Comparison of ENCODE assay signal across 8 cellular contexts in the genomic region with DNA sequence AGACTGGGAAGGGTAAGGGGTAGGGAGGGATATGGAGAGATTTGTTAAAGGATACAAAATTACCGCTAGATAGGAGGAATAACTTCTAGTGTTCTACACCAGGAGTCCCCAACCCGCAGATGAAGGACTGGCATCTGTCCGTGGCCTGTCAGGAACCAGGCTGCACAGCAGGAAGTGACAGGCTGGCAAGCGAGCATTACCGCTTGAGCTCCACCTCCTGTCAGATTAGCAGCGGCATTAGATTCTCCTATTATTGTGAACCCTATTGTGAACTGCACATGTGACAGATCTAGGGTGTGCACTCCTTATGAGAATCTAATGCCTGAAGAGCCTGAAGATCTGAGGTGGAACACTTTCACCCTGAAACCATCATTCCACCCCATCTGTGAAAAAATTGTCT. TPM values are rescaled to one million over a fixed set of nuclear protein-coding genes. Genes with fewer than 3 reads are reported as not detected.
DNase-seq lines count a peak whose midpoint lies in the region; ATAC-seq, FAIRE-seq and TF ChIP-seq lines count a peak whose summit lies in the region.
"Had no signal": no experiment of that assay in that cellular context is flagged by ENCODE, and none has a peak within 500 bp of the region (broad histone marks: within the 10 kb centered on the region; RNA-seq: fewer than 3 reads in every experiment).

No MANE protein-coding gene starts in this region.

- 0% methylated on average over 6 of the region's 6 CpGs for WGBS in HepG2 (ENCODE audit: low lambda C conversion rate)
- 42% methylated on average over 6 of the region's 6 CpGs for WGBS in suprapubic skin

- TF ChIP-seq CTCF in GM12872 (IDR thresholded peaks at IDR 0.05; ENCODE audit: insufficient read depth, low read depth, low read length), result 0 out of 3 replicates have a peak, but pooled peaks have one; percentile 3
- TF ChIP-seq CTCF in HepG2 (CRISPR knock-in tag; IDR thresholded peaks at IDR 0.05), result no peak
- TF ChIP-seq CTCF in suprapubic skin (IDR thresholded peaks at IDR 0.05), result no peak
- TF ChIP-seq CTCF in upper lobe of right lung (IDR thresholded peaks at IDR 0.05), result no peak

- no TSS peak for BruUV-seq in HepG2 (replicated peaks; lab: Mats Ljungman, UMichigan)

- H3K27ac Mint-ChIP-seq in activated CD4-positive, alpha-beta T cell treated with anti-CD3 and anti-CD28 coated beads, Interleukin-2, amount 10 ng/mL, durations not matched to agents 24 days and 14 days, result no peak overlapping the region

- H3K36me3 Mint-ChIP-seq in activated CD4-positive, alpha-beta T cell treated with anti-CD3 and anti-CD28 coated beads, Interleukin-2, amount 10 ng/mL, durations not matched to agents 24 days and 14 days (ENCODE audit: low read depth), result no peaks in the 10 kb centered on the region

- no peak for TF ChIP-seq RAD21 in HepG2 (CRISPR knock-in tag; IDR thresholded peaks at IDR 0.05)

- H3K9me3 ChIP-seq in MG63 (no peaks in the 10 kb centered on the region), HepG2 (ENCODE audit: low read length) (no peaks in the 10 kb centered on the region), suprapubic skin (no peaks in the 10 kb centered on the region), upper lobe of right lung (no peaks in the 10 kb centered on the region)

- TF ChIP-seq EP300 in HepG2 (IDR thresholded peaks at IDR 0.05; ENCODE audit: low read depth in 2 of 2, low read length in 2 of 2) (no peak), HepG2 (CRISPR knock-in tag; IDR thresholded peaks at IDR 0.05; ENCODE audit: borderline replicate concordance) (no peak), suprapubic skin (IDR thresholded peaks at IDR 0.05) (no peak)

- H3K27ac ChIP-seq in HepG2 (ENCODE audit: extremely low read length, insufficient read depth, low read length) (no peak overlapping the region), suprapubic skin (no peak overlapping the region), upper lobe of right lung (no peak overlapping the region)

- H2AFZ ChIP-seq in HepG2 (ENCODE audit: low read length), result no peak overlapping the region

- H3K4me1 Mint-ChIP-seq in activated CD4-positive, alpha-beta T cell treated with anti-CD3 and anti-CD28 coated beads, Interleukin-2, amount 10 ng/mL, durations not matched to agents 24 days and 14 days, result peaks cover 4% of the 10 kb centered on the region

- intact Hi-C loops in activated CD4-positive, alpha-beta T cell treated with anti-CD3 and anti-CD28 coated beads, Interleukin-2, amount 10 ng/mL, durations not matched to agents 24 days and 14 days (cut with micrococcal nuclease), result no loop called here
- intact Hi-C loops in HepG2 (cut with micrococcal nuclease; ENCODE audit: unreplicated experiment), result loop anchor here (2.0 kb wide), 1 partner anchor 327 kb away; no protein-coding TSS in a partner anchor
- intact Hi-C loops in upper lobe of right lung (cut with DNase I), result no loop called here

- H3K36me3 ChIP-seq in MG63 (no peaks in the 10 kb centered on the region), HepG2 (replicated peaks in 1 of 2; ENCODE audit: control insufficient read depth in 1 of 2, insufficient read depth in 2 of 2, low read length in 2 of 2) (no peaks in the 10 kb centered on the region), suprapubic skin (no peaks in the 10 kb centered on the region), upper lobe of right lung (no peaks in the 10 kb centered on the region)

- H3K9me3 Mint-ChIP-seq in activated CD4-positive, alpha-beta T cell treated with anti-CD3 and anti-CD28 coated beads, Interleukin-2, amount 10 ng/mL, durations not matched to agents 24 days and 14 days, result no peaks in the 10 kb centered on the region

- H3K27me3 ChIP-seq in MG63, result 0 out of 2 replicates have a peak, but pooled peaks cover 2% of the 10 kb centered on the region
- no peaks in the 10 kb centered on the region for H3K27me3 ChIP-seq in HepG2 (ENCODE audit: control insufficient read depth in 1 of 2, insufficient read depth in 2 of 2, low read length in 2 of 2)
- no peaks in the 10 kb centered on the region for H3K27me3 ChIP-seq in suprapubic skin
- no peaks in the 10 kb centered on the region for H3K27me3 ChIP-seq in upper lobe of right lung

- H3K4me1 ChIP-seq in HepG2 (ENCODE audit: insufficient read depth, low read length) (no peaks in the 10 kb centered on the region), suprapubic skin (no peaks in the 10 kb centered on the region), upper lobe of right lung (no peaks in the 10 kb centered on the region)

- FAIRE-seq in HepG2 (lab: Jason Lieb, UNC), result no peak

- DNase-seq in MG63 (peak; percentile 1), HepG2 (ENCODE audit: low spot score) (no peak), suprapubic skin (ENCODE audit: low spot score in 2 of 2) (no peak), upper lobe of right lung (no peak)
- DNase-seq in activated CD4-positive, alpha-beta T cell treated with anti-CD3 and anti-CD28 coated beads, Interleukin-2, amount 10 ng/mL, durations not matched to agents 24 days and 14 days, result peak; percentile 60
- DNase-seq: GDM1 had no signal

- no peak overlapping the region for H3K9ac ChIP-seq in HepG2 (ENCODE audit: insufficient read depth, low read depth, low read length)

- H4K20me1 ChIP-seq in HepG2 (ENCODE audit: insufficient read depth, low read length), result no peaks in the 10 kb centered on the region

- no peaks in the 10 kb centered on the region for H3K79me2 ChIP-seq in HepG2 (ENCODE audit: insufficient read depth, low read length)

- ATAC-seq in HepG2 (peak; percentile 66), GM21367 (IDR thresholded peaks at IDR 0.05; ENCODE audit: unreplicated experiment) (no peak), upper lobe of right lung (no peak)

- H3K4me3 ChIP-seq in MG63 (no peak overlapping the region), HepG2 (replicated peaks in 1 of 3; ENCODE audit: insufficient read depth in 1 of 3, low read depth in 2 of 3, low read length in 3 of 3) (no peak overlapping the region), suprapubic skin (no peak overlapping the region), upper lobe of right lung (no peak overlapping the region)

- TF ChIP-seq POLR2A in HepG2 (IDR thresholded peaks at IDR 0.05; ENCODE audit: insufficient read depth in 1 of 2, low read depth in 2 of 2, low read length in 2 of 2) (no peak), suprapubic skin (IDR thresholded peaks at IDR 0.05) (no peak)

- in situ Hi-C loops in HepG2 (cut with HindIII; ENCODE audit: extremely low pct_ligation_motif_present, low pct_unique_long_range_greater_than_20kb), result no loop called here

- H3K4me3 Mint-ChIP-seq in activated CD4-positive, alpha-beta T cell treated with anti-CD3 and anti-CD28 coated beads, Interleukin-2, amount 10 ng/mL, durations not matched to agents 24 days and 14 days, result no peak overlapping the region

- peaks cover 7% of the 10 kb centered on the region for H3K27me3 Mint-ChIP-seq in activated CD4-positive, alpha-beta T cell treated with anti-CD3 and anti-CD28 coated beads, Interleukin-2, amount 10 ng/mL, durations not matched to agents 24 days and 14 days

- POLR2A ChIA-PET in HepG2 (lab: Yijun Ruan, JAX), result no interaction called here

- no peak overlapping the region for H3K4me2 ChIP-seq in HepG2 (ENCODE audit: low read depth, low read length)

- CTCF ChIA-PET in HepG2 (lab: Yijun Ruan, JAX; ENCODE audit: low intra/inter-chr PET ratio, low total read pairs), result no interaction called here

RNA-seq across cellular contexts. Expression of a gene that starts 27.9 kb away (rescaled TPM):
- 2.6 and 8.1 TPM in 2 replicates for total RNA-seq in MG63 (2014; rRNA removed; shearing (Covaris generic); ENCODE audit: low replicate concordance)
- 18.3 and 18.7 TPM in 2 replicates for total RNA-seq in activated CD4-positive, alpha-beta T cell treated with anti-CD3 and anti-CD28 coated beads, Interleukin-2, amount 10 ng/mL, durations not matched to agents 24 days and 14 days
- 15.7 and 21.6 TPM in 2 replicates for total RNA-seq in HepG2 (2016; rRNA removed; fragmentation: Illumina TruSeq; extraction: Trizol)
- 12.0 and 16.0 TPM in 2 replicates for total RNA-seq in HepG2 (2016; cell fraction: cytosol; rRNA removed; fragmentation: Illumina TruSeq; extraction: Trizol; ENCODE audit: low read depth)
- 17.3 and 23.2 TPM in 2 replicates for total RNA-seq in HepG2 (2016; cell fraction: insoluble cytoplasmic fraction; rRNA removed; fragmentation: Illumina TruSeq; extraction: Trizol)
- total RNA-seq in HepG2 (2016; cell fraction: membrane; rRNA removed; fragmentation: Illumina TruSeq; extraction: Trizol), result 14.2 and 14.7 TPM in 2 replicates
- total RNA-seq in HepG2 (2016; cell fraction: nucleus; rRNA removed; fragmentation: Illumina TruSeq; extraction: Trizol), result 14.2 and 16.5 TPM in 2 replicates
- polyA plus RNA-seq in HepG2 (2011; rRNA removed), result 8.8 and 9.0 TPM in 2 replicates
- 7.5 and 9.6 TPM in 2 replicates for polyA plus RNA-seq in HepG2 (2011; cell fraction: cytosol; rRNA removed)
- polyA plus RNA-seq in HepG2 (2011; cell fraction: nucleus; rRNA removed), result 6.5 and 7.6 TPM in 2 replicates
- polyA plus RNA-seq in HepG2 (2012), result 6.5 and 8.7 TPM in 2 replicates
- 12.7 and 16.7 TPM in 2 replicates for polyA plus RNA-seq in HepG2 (2016; cell fraction: cytosol; fragmentation: Illumina TruSeq; extraction: Trizol; ENCODE audit: low read depth)
- 16.0 and 18.7 TPM in 2 replicates for polyA plus RNA-seq in HepG2 (2016; cell fraction: insoluble cytoplasmic fraction; fragmentation: Illumina TruSeq; extraction: Trizol; ENCODE audit: low read depth)
- polyA plus RNA-seq in HepG2 (2016; cell fraction: membrane; fragmentation: Illumina TruSeq; extraction: Trizol; ENCODE audit: low read depth), result 8.3 and 11.6 TPM in 2 replicates
- polyA plus RNA-seq in HepG2 (2016; cell fraction: nucleus; fragmentation: Illumina TruSeq; extraction: Trizol; ENCODE audit: insufficient read depth, low read depth), result 8.8 and 11.2 TPM in 2 replicates
- polyA minus RNA-seq in HepG2 (2011; rRNA and poly(A)+ RNA removed; ENCODE audit: low replicate concordance), result 5.9 and 23.2 TPM in 2 replicates
- 4.5 and 5.1 TPM in 2 replicates for polyA minus RNA-seq in HepG2 (2011; cell fraction: cytosol; rRNA and poly(A)+ RNA removed)
- polyA minus RNA-seq in HepG2 (2011; cell fraction: nucleus; rRNA and poly(A)+ RNA removed), result 10.3 and 45.0 TPM in 2 replicates
- total RNA-seq in suprapubic skin, result 10 to 100 TPM in 3 of 4 donors, 1 to 10 TPM in 1; 6.3 to 18.0 (median 13.7) TPM
- 14.5 TPM for total RNA-seq in upper lobe of right lung

RNA-seq across cellular contexts. Expression of a gene that starts 53.7 kb away (rescaled TPM):
- total RNA-seq in MG63 (2014; rRNA removed; shearing (Covaris generic); ENCODE audit: low replicate concordance), result not detected in 2 replicates
- 2.7 and 3.1 TPM in 2 replicates for total RNA-seq in activated CD4-positive, alpha-beta T cell treated with anti-CD3 and anti-CD28 coated beads, Interleukin-2, amount 10 ng/mL, durations not matched to agents 24 days and 14 days
- total RNA-seq in HepG2 (2016; rRNA removed; fragmentation: Illumina TruSeq; extraction: Trizol), result not detected in 2 replicates
- not detected in 2 replicates for total RNA-seq in HepG2 (2016; cell fraction: cytosol; rRNA removed; fragmentation: Illumina TruSeq; extraction: Trizol; ENCODE audit: low read depth)
- total RNA-seq in HepG2 (2016; cell fraction: insoluble cytoplasmic fraction; rRNA removed; fragmentation: Illumina TruSeq; extraction: Trizol), result not detected in 2 replicates
- not detected in 2 replicates for total RNA-seq in HepG2 (2016; cell fraction: membrane; rRNA removed; fragmentation: Illumina TruSeq; extraction: Trizol)
- not detected in 2 replicates for total RNA-seq in HepG2 (2016; cell fraction: nucleus; rRNA removed; fragmentation: Illumina TruSeq; extraction: Trizol)
- polyA plus RNA-seq in HepG2 (2011; rRNA removed), result not detected in 2 replicates
- not detected in 2 replicates for polyA plus RNA-seq in HepG2 (2011; cell fraction: cytosol; rRNA removed)
- not detected in 2 replicates for polyA plus RNA-seq in HepG2 (2011; cell fraction: nucleus; rRNA removed)
- polyA plus RNA-seq in HepG2 (2012), result not detected in 2 replicates
- polyA plus RNA-seq in HepG2 (2016; cell fraction: cytosol; fragmentation: Illumina TruSeq; extraction: Trizol; ENCODE audit: low read depth), result not detected in 2 replicates
- not detected in 2 replicates for polyA plus RNA-seq in HepG2 (2016; cell fraction: insoluble cytoplasmic fraction; fragmentation: Illumina TruSeq; extraction: Trizol; ENCODE audit: low read depth)
- not detected in 2 replicates for polyA plus RNA-seq in HepG2 (2016; cell fraction: membrane; fragmentation: Illumina TruSeq; extraction: Trizol; ENCODE audit: low read depth)
- polyA plus RNA-seq in HepG2 (2016; cell fraction: nucleus; fragmentation: Illumina TruSeq; extraction: Trizol; ENCODE audit: insufficient read depth, low read depth), result not detected in 2 replicates
- polyA minus RNA-seq in HepG2 (2011; rRNA and poly(A)+ RNA removed; ENCODE audit: low replicate concordance), result not detected in 2 replicates
- not detected in 2 replicates for polyA minus RNA-seq in HepG2 (2011; cell fraction: cytosol; rRNA and poly(A)+ RNA removed)
- polyA minus RNA-seq in HepG2 (2011; cell fraction: nucleus; rRNA and poly(A)+ RNA removed), result not detected in 2 replicates
- under 1 TPM; 0.18 to 0.80 (median 0.28) TPM for total RNA-seq in suprapubic skin
- total RNA-seq in upper lobe of right lung, result 2.1 TPM

Comparison
In these comparisons a context has a peak if more than half of its experiments do, and no peak if none do; other contexts are left out.
1. DNase-seq: peak in MG63 (single experiment) and activated CD4-positive, alpha-beta T cell treated with anti-CD3 and anti-CD28 coated beads, Interleukin-2, amount 10 ng/mL, durations not matched to agents 24 days and 14 days (single experiment); none in HepG2 (single experiment), suprapubic skin (0 of 2) and upper lobe of right lung (single experiment).